Comparison of ENCODE assay signal across 9 cellular contexts in the genomic region with DNA sequence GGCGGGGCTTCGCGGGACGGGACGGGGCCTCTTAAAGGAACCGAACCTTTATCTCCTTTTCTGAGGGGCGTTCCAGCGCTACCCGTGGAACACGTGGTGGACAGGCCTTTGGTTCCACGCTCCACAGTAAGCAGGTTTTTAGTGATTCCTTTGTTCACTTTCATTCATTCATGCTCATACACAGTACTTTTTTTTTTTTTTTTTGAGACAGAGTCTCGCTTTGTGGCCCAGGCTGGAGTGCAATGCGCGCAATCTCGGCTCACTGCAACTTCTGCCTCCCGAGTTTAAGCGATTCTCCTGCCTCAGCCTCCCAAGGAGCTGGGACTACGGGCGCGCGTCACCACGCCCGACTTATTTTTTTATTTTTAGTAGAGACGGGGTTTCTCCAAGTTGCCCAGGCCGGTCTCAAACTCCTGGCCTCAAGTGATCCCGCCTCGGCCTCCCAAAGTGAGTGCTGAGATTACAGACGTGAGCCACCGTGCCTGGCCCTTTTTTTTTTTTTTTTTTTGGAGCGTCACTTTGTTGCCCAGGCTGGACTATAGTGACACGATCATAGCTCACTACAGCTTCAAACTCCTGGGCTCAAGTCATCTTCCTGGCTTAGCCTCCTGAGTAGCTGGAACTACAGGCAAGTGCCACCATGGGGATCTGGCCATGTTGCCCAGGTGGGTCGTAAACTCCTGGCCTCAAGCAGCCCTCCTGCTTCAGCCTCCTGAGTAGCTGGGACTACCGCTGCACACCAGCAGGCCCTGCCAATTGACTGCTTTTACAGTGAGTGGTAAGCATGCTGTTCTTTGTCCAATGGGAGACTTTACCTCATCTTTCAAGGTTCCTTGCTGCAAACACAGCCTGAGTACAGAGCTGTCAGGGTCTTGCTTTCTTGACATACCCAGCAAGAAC. TPM values are rescaled to one million over a fixed set of nuclear protein-coding genes. Genes with fewer than 3 reads are reported as not detected.
DNase-seq lines count a peak whose midpoint lies in the region; ATAC-seq and TF ChIP-seq lines count a peak whose summit lies in the region.
"Had no signal": no experiment of that assay in that cellular context is flagged by ENCODE, and none has a peak within 500 bp of the region (broad histone marks: within the 10 kb centered on the region; RNA-seq: fewer than 3 reads in every experiment).

No MANE protein-coding gene starts in this region.

- H3K36me3 ChIP-seq in ACC112 (ENCODE audit: insufficient read depth, low read length) (no peaks in the 10 kb centered on the region), HUES48 (ENCODE audit: control insufficient read depth, insufficient read depth, low read length) (peaks cover 26% of the 10 kb centered on the region), breast epithelium (no peaks in the 10 kb centered on the region)

- ATAC-seq in GM18502 (IDR thresholded peaks at IDR 0.05; ENCODE audit: poor library complexity, unreplicated experiment) (no peak), HG02852 (IDR thresholded peaks at IDR 0.05; ENCODE audit: unreplicated experiment) (no peak)

- peak overlapping the region; percentile 16 for H2AFZ ChIP-seq in ACC112 (ENCODE audit: low read length, unreplicated experiment)

- intact Hi-C loops in breast epithelium (cut with DNase I; ENCODE audit: low total_unique reads): no loop called here

- H3K4me3 ChIP-seq in ACC112 (ENCODE audit: low read depth, low read length): peak overlapping the region; percentile 93
- H3K4me3 ChIP-seq in HUES48 (ENCODE audit: low read depth, low read length): peak overlapping the region; percentile 80
- H3K4me3 ChIP-seq in breast epithelium: peak overlapping the region; percentile 69 to 97 (median 76)
- peak overlapping the region; percentile 63 for H3K4me3 ChIP-seq in mononuclear cell (ENCODE audit: low read length)

- no peak for DNase-seq in breast epithelium (ENCODE audit: low spot score in 2 of 2)
- DNase-seq in RKO (ENCODE audit: low spot score): no peak
- no peak for DNase-seq in NCI-H510A (lab: John Stamatoyannopoulos, UW)

- no peaks in the 10 kb centered on the region for H3K9me3 ChIP-seq in HUES48 (ENCODE audit: control insufficient read depth, insufficient read depth, low read length)
- H3K9me3 ChIP-seq in breast epithelium: no peaks in the 10 kb centered on the region
- H3K9me3 ChIP-seq in mononuclear cell (ENCODE audit: low read depth, low read length): no peaks in the 10 kb centered on the region

- peaks cover 5% of the 10 kb centered on the region for H3K79me2 ChIP-seq in ACC112 (ENCODE audit: control insufficient read depth, insufficient read depth, low read length, unreplicated experiment)

- no peaks in the 10 kb centered on the region for H3K27me3 ChIP-seq in ACC112 (ENCODE audit: insufficient read depth, low read length)
- no peaks in the 10 kb centered on the region for H3K27me3 ChIP-seq in HUES48 (ENCODE audit: control insufficient read depth, insufficient read depth, low read length)
- no peaks in the 10 kb centered on the region for H3K27me3 ChIP-seq in breast epithelium
- no peaks in the 10 kb centered on the region for H3K27me3 ChIP-seq in mononuclear cell (ENCODE audit: insufficient read depth, low read length)

- peak overlapping the region; percentile 57; the same call in 1 of the 2 replicates for H3K27ac ChIP-seq in ACC112 (ENCODE audit: low read depth, low read length)
- H3K27ac ChIP-seq in HUES48 (ENCODE audit: low read depth, low read length): peak overlapping the region; percentile 93
- H3K27ac ChIP-seq in breast epithelium: peak overlapping the region; percentile 54 to 79

- H3K4me1 ChIP-seq in ACC112 (ENCODE audit: control insufficient read depth, insufficient read depth, low read length, unreplicated experiment) (peaks cover 7% of the 10 kb centered on the region), HUES48 (ENCODE audit: control insufficient read depth, insufficient read depth, low read length) (peaks cover 16% of the 10 kb centered on the region), breast epithelium (no peaks in the 10 kb centered on the region), mononuclear cell (ENCODE audit: insufficient read depth, low read length) (peaks cover 22% of the 10 kb centered on the region)

- no peak for TF ChIP-seq CTCF in breast epithelium (IDR thresholded peaks at IDR 0.05)

- TF ChIP-seq POLR2A in breast epithelium (IDR thresholded peaks at IDR 0.05): no peak

- peak overlapping the region; percentile 85 for H3K9ac ChIP-seq in HUES48 (ENCODE audit: low read depth, low read length)

RNA-seq across cellular contexts. Expression of a gene that starts 0.5 kb away (rescaled TPM):
- 1 to 10 TPM; 1.5 to 2.9 (median 1.9) TPM for total RNA-seq in breast epithelium
- 11.9 TPM for total RNA-seq in mononuclear cell

RNA-seq across cellular contexts. Expression of a gene that starts 20.8 kb away (rescaled TPM):
- total RNA-seq in breast epithelium: under 1 TPM; under 0.01 to 0.33 (median 0.15) TPM
- total RNA-seq in mononuclear cell: 15.7 TPM
- total RNA-seq: lung microvascular endothelial cell had no signal

RNA-seq across cellular contexts. Expression of a gene that starts 21.8 kb away (rescaled TPM):
- 1 to 10 TPM in 2 of 3 donors, under 1 TPM in 1; 0.16 to 2.2 (median 1.6) TPM for total RNA-seq in breast epithelium
- 0.10 TPM for total RNA-seq in mononuclear cell

RNA-seq across cellular contexts. Expression of a gene that starts 32.6 kb away (rescaled TPM):
- total RNA-seq in breast epithelium (not detected), mononuclear cell (0.52 TPM)
- total RNA-seq: lung microvascular endothelial cell had no signal

Comparison
In these comparisons a context has a peak if more than half of its experiments do, and no peak if none do; other contexts are left out.
1. RNA of a gene that starts 20.8 kb away (total RNA-seq): 15.7 TPM in mononuclear cell (single experiment); under 0.01 to 0.33 TPM in breast epithelium; every median in the first group is over 10 times any median in the second.
2. Peak in every context shown above with its lines, with median percentiles within 50 percentile points of each other: H3K27ac ChIP-seq and H3K4me3 ChIP-seq.